In the genomic region with DNA sequence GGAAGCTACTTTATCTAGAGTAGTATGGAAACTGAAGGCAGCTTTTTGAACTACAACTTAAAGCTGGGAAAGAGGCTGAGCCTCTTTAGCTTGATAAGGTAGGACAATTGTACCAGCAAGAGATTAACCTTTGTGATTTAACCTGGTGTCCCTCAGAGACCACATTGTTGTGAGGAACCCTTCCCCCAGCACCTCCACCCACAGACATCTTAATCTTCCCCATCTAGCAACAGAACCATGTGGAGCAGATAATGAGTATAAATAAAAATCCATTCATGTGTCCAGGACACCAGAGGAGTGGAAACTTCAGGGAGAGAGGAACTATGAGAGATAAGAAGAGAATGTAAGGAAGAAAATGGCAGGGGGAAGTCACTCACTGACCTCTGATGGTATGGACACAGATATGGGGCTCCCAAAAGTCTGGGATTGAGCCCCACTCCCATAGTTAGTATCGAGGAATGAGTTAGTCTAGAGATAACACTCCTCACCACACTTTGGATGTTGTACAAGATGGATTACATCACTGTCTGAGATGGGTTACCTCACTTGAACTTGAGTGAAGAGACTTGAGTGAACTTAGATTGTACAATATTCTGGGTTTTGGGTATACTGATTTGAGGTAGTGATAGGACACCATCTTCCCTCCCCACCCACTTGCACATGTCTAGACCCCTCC, we compare ENCODE assay signal across 2 cellular contexts.
TF ChIP-seq lines count a peak whose summit lies in the region.

No MANE protein-coding gene starts in this region.

TF ChIP-seq in HEK293, 187 proteins besides CTCF, POLR2A, EP300 and RAD21 (continued from another document):
- TF ChIP-seq, protein P1, sequence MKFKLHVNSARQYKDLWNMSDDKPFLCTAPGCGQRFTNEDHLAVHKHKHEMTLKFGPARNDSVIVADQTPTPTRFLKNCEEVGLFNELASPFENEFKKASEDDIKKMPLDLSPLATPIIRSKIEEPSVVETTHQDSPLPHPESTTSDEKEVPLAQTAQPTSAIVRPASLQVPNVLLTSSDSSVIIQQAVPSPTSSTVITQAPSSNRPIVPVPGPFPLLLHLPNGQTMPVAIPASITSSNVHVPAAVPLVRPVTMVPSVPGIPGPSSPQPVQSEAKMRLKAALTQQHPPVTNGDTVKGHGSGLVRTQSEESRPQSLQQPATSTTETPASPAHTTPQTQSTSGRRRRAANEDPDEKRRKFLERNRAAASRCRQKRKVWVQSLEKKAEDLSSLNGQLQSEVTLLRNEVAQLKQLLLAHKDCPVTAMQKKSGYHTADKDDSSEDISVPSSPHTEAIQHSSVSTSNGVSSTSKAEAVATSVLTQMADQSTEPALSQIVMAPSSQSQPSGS (tag by site-specific recombination; IDR thresholded peaks at IDR 0.05; ENCODE audit: low read depth) = peak; percentile 57; the same call in 1 of the 2 replicates
- TF ChIP-seq ZFHX2 (tag by site-specific recombination; conservative IDR thresholded peaks at IDR 0.05) = 0 out of 2 replicates have a peak, but pooled peaks have one; percentile 14
- TF ChIP-seq HOXC10 (CRISPR knock-in tag; IDR thresholded peaks at IDR 0.05) = no peak
TF ChIP-seq in HEK293: peak in this region for 2.

TF ChIP-seq in IMR-90, 13 proteins besides CTCF, POLR2A, EP300 and RAD21:
- TF ChIP-seq, protein P2, sequence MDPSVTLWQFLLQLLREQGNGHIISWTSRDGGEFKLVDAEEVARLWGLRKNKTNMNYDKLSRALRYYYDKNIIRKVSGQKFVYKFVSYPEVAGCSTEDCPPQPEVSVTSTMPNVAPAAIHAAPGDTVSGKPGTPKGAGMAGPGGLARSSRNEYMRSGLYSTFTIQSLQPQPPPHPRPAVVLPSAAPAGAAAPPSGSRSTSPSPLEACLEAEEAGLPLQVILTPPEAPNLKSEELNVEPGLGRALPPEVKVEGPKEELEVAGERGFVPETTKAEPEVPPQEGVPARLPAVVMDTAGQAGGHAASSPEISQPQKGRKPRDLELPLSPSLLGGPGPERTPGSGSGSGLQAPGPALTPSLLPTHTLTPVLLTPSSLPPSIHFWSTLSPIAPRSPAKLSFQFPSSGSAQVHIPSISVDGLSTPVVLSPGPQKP (IDR thresholded peaks at IDR 0.05; ENCODE audit: borderline replicate concordance, low read depth, low read length) = no peak
- TF ChIP-seq SMC3 (IDR thresholded peaks at IDR 0.05; ENCODE audit: low read depth, low read length) (no peak), CHD1 (IDR thresholded peaks at IDR 0.05; ENCODE audit: low read depth, low read length) (no peak), FOS (IDR thresholded peaks at IDR 0.05; ENCODE audit: low read depth, low read length) (no peak), BHLHE40 (IDR thresholded peaks at IDR 0.05; ENCODE audit: low read depth, low read length) (no peak), RFX5 (IDR thresholded peaks at IDR 0.05; ENCODE audit: low read depth, low read length) (no peak), NFE2L2 (IDR thresholded peaks at IDR 0.05; ENCODE audit: low read depth, low read length) (no peak), MXI1 (IDR thresholded peaks at IDR 0.05; ENCODE audit: borderline replicate concordance, low read depth, low read length) (no peak), MAFK (IDR thresholded peaks at IDR 0.05; ENCODE audit: low read depth, low read length) (no peak), MAZ (IDR thresholded peaks at IDR 0.05; ENCODE audit: borderline replicate concordance, low read depth, low read length) (no peak), RCOR1 (IDR thresholded peaks at IDR 0.05; ENCODE audit: insufficient replicate concordance, low read length) (no peak), CEBPB (IDR thresholded peaks at IDR 0.05; ENCODE audit: low read depth, low read length) (no peak)
- TF ChIP-seq, protein P3, sequence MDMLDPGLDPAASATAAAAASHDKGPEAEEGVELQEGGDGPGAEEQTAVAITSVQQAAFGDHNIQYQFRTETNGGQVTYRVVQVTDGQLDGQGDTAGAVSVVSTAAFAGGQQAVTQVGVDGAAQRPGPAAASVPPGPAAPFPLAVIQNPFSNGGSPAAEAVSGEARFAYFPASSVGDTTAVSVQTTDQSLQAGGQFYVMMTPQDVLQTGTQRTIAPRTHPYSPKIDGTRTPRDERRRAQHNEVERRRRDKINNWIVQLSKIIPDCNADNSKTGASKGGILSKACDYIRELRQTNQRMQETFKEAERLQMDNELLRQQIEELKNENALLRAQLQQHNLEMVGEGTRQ (IDR thresholded peaks at IDR 0.05; ENCODE audit: low read depth, low read length) = no peak
